22 cellular contexts compared by ENCODE assay signal in the genomic region with DNA sequence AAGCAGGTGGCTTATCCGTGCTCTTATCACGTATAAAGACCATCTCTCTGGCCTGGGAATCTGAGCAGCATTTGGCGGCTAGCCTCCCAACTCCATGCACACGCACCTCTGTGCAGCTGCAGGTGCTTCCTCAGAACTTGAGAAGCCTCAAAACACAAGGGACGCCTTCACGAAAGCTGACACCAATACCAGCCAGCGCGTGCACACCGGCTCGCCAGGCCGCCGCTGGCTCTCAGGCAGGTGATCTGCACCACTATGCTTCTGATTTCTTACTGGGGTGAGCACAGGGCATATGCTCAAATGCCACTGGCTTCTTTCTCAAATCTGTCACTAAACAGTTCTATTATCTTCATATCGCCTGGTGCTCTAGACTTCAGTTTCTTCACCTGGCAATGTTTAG.
A peak's percentile ranks its signal among the peaks of the same experiment; 100 is the strongest.
DNase-seq lines count a peak whose midpoint lies in the region; ATAC-seq lines count a peak whose summit lies in the region.
"Had no signal": no experiment of that assay in that cellular context is flagged by ENCODE, and none has a peak within 500 bp of the region (broad histone marks: within the 10 kb centered on the region; RNA-seq: fewer than 3 reads in every experiment).

No MANE protein-coding gene starts in this region.

- H2BK15ac ChIP-seq in mesenchymal stem cell (ENCODE audit: low read depth, poor library complexity, severe bottlenecking) = no peak overlapping the region

- no peak overlapping the region for H2AK5ac ChIP-seq in mesenchymal stem cell (ENCODE audit: low read length, severe bottlenecking)

- peak; percentile 45 for ATAC-seq in GM19395 (IDR thresholded peaks at IDR 0.05; ENCODE audit: unreplicated experiment)
- ATAC-seq: left lung had no signal

- H3K14ac ChIP-seq in mesenchymal stem cell (ENCODE audit: low read length in 2 of 2) = no peak overlapping the region

- H3K4me1 ChIP-seq in mesenchymal stem cell (ENCODE audit: control insufficient read depth, insufficient read depth, low read depth, low read length) = peaks cover 12% of the 10 kb centered on the region
- H3K4me1 ChIP-seq: colonic mucosa, left lung had no signal

- H3K27ac ChIP-seq in mesenchymal stem cell (ENCODE audit: low read length, poor library complexity, severe bottlenecking) = no peak overlapping the region
- H3K27ac ChIP-seq: colonic mucosa, left lung had no signal

- H3K4me2 ChIP-seq in mesenchymal stem cell (ENCODE audit: low read length, poor library complexity, severe bottlenecking) = no peak overlapping the region

- H3K4me3 ChIP-seq in mesenchymal stem cell (ENCODE audit: insufficient read depth in 1 of 2, low read depth in 1 of 2, low read length in 2 of 2) = no peak overlapping the region
- H3K4me3 ChIP-seq: colonic mucosa, left lung had no signal

- peaks cover 0 to 4% of the 10 kb centered on the region in 2 experiments for H3K36me3 ChIP-seq in mesenchymal stem cell (ENCODE audit: control insufficient read depth in 1 of 2, insufficient read depth in 2 of 2, low read depth in 1 of 2, low read length in 2 of 2)
- H3K36me3 ChIP-seq: colonic mucosa, left lung had no signal

- H4K8ac ChIP-seq in mesenchymal stem cell (ENCODE audit: low read length) = peak overlapping the region; percentile 69

- no peaks in the 10 kb centered on the region for H3K27me3 ChIP-seq in mesenchymal stem cell (ENCODE audit: control insufficient read depth in 1 of 2, insufficient read depth in 1 of 2, low read length in 2 of 2)
- H3K27me3 ChIP-seq: colonic mucosa, left lung had no signal

- H4K91ac ChIP-seq in mesenchymal stem cell (ENCODE audit: low read length) = no peak overlapping the region

- no peak overlapping the region for H3K18ac ChIP-seq in mesenchymal stem cell (ENCODE audit: low read depth in 1 of 2, low read length in 2 of 2)

- no peak overlapping the region for H3K9ac ChIP-seq in mesenchymal stem cell (ENCODE audit: low read length)

- H3K9me3 ChIP-seq in mesenchymal stem cell (ENCODE audit: control insufficient read depth, low read length) = no peaks in the 10 kb centered on the region
- H3K9me3 ChIP-seq: colonic mucosa, left lung had no signal

- peaks cover 10% of the 10 kb centered on the region for H3K79me1 ChIP-seq in mesenchymal stem cell (replicated peaks; ENCODE audit: low read length, poor library complexity, severe bottlenecking)

- H2BK12ac ChIP-seq in mesenchymal stem cell (ENCODE audit: low read length in 2 of 2) = no peak overlapping the region

- DNase-seq in NCI-H146 (lab: John Stamatoyannopoulos, UW) = peak; percentile 71
- DNase-seq in NCI-H2196 (lab: John Stamatoyannopoulos, UW; ENCODE audit: unreplicated experiment) = peak; percentile 64
- DNase-seq in mesenchymal stem cell = no peak
- DNase-seq in middle frontal gyrus (ENCODE audit: extremely low spot score, low spot score) = no peak
- DNase-seq in RPMI8226 = no peak
- no peak for DNase-seq in activated CD4-positive, alpha-beta T cell treated with anti-CD3 and anti-CD28 coated beads, Interleukin-2, amount 50 U/mL, for 1 hour
- DNase-seq in T1000 (lab: John Stamatoyannopoulos, UW) = no peak
- DNase-seq: activated CD4-positive, alpha-beta T cell treated with anti-CD3 and anti-CD28 coated beads, Interleukin-2, amount 50 U/mL, for 4 hours; activated naive CD4-positive, alpha-beta T cell treated with anti-CD3 and anti-CD28 coated beads, Interleukin-2, amount 50 U/mL, for 16 hours; CD4-positive, CD25-positive, alpha-beta regulatory T cell; colonic mucosa; effector memory CD4-positive, alpha-beta T cell; foreskin fibroblast; H7; left lung; naive B cell; NCI-H1694 treated with DMSO at 0.1 percent for 48 hours; NCI-H82; nucleus accumbens; OCI-M1; trophoblast cell had no signal

- H2BK120ac ChIP-seq in mesenchymal stem cell (ENCODE audit: low read depth, low read length) = no peak overlapping the region

- H2AFZ ChIP-seq in mesenchymal stem cell (ENCODE audit: low read depth, low read length) = no peak overlapping the region

- H3K23ac ChIP-seq in mesenchymal stem cell (ENCODE audit: low read length in 2 of 2) = no peak overlapping the region

- no peak overlapping the region for H3K4ac ChIP-seq in mesenchymal stem cell (ENCODE audit: low read depth in 1 of 2, low read length in 2 of 2)

- 90% methylated on average over 13 of the region's 13 CpGs for WGBS in mesenchymal stem cell

- H2BK5ac ChIP-seq in mesenchymal stem cell (ENCODE audit: low read depth, low read length, poor library complexity, severe bottlenecking) = no peak overlapping the region

Comparison
In these comparisons a context has a peak if more than half of its experiments do, and no peak if none do; other contexts are left out.
1. DNase-seq: peak in NCI-H146 (single experiment) and NCI-H2196 (single experiment); none in mesenchymal stem cell (single experiment), middle frontal gyrus (single experiment), RPMI8226 (single experiment), activated CD4-positive, alpha-beta T cell treated with anti-CD3 and anti-CD28 coated beads, Interleukin-2, amount 50 U/mL, for 1 hour (single experiment) and T1000 (single experiment).